Comparison of ENCODE assay signal across 11 cellular contexts in the genomic region with DNA sequence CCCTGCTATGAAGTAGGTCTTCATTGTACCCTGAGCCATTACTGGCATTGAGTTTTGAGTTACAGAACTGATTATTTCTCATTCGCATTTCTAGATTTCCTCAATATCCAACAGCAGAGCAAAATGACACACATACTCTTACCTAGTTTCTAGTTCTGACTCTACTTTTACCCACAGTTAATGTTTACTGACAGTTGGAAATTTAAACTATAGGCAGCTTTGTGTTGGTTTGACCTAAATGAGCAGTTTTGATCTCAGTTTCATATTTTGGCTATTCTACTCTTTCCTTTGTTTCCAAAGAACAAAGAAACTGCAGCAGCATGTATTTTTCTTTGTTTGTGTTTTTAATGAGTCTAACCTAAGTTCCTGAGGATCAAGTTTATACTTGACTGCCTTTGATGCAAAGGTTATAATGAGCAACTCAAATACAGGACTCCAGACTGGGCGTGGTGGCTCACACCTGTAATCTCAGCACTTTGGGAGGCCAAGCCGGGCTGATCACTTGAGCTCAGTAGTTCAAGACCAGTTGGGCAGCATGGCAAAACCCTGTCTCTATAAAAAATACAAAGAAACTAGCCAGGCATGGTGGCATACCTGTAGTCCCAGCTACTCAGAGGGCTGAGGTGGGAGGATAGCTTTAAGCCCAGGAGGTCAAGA. TPM values are rescaled to one million over a fixed set of nuclear protein-coding genes. Genes with fewer than 3 reads are reported as not detected.
DNase-seq lines count a peak whose midpoint lies in the region; ATAC-seq and TF ChIP-seq lines count a peak whose summit lies in the region.
"Had no signal": no experiment of that assay in that cellular context is flagged by ENCODE, and none has a peak within 500 bp of the region (broad histone marks: within the 10 kb centered on the region; RNA-seq: fewer than 3 reads in every experiment).

No MANE protein-coding gene starts in this region.

- H3K4me3 ChIP-seq in mucosa of descending colon (no peak overlapping the region), Peyer's patch (no peak overlapping the region), ascending aorta (no peak overlapping the region)
- H3K4me3 ChIP-seq: adrenal gland had no signal

- H3K27ac ChIP-seq in Peyer's patch (no peak overlapping the region), ascending aorta (no peak overlapping the region)
- H3K27ac ChIP-seq: adrenal gland had no signal

- no peaks in the 10 kb centered on the region for H3K4me1 ChIP-seq in mucosa of descending colon (ENCODE audit: low read depth)
- H3K4me1 ChIP-seq in Peyer's patch, result no peaks in the 10 kb centered on the region
- no peaks in the 10 kb centered on the region for H3K4me1 ChIP-seq in ascending aorta
- H3K4me1 ChIP-seq: adrenal gland had no signal

- no peak for TF ChIP-seq POLR2A in Peyer's patch (IDR thresholded peaks at IDR 0.05)

- intact Hi-C loops in mucosa of descending colon (cut with DNase I, micrococcal nuclease) (no loop called here), ascending aorta (cut with DNase I) (no loop called here)

- no peak for TF ChIP-seq CTCF in mucosa of descending colon (IDR thresholded peaks at IDR 0.05)
- TF ChIP-seq CTCF in Peyer's patch (IDR thresholded peaks at IDR 0.05), result no peak
- no peak for TF ChIP-seq CTCF in ascending aorta (IDR thresholded peaks at IDR 0.05)

- ATAC-seq in GM18868 (IDR thresholded peaks at IDR 0.05; ENCODE audit: unreplicated experiment) (peak; percentile 60), GM21737 (IDR thresholded peaks at IDR 0.05; ENCODE audit: unreplicated experiment) (peak; percentile 69), HG03460 (IDR thresholded peaks at IDR 0.05; ENCODE audit: unreplicated experiment) (peak; percentile 72), mucosa of descending colon (peak; percentile 64)
- ATAC-seq: Panc1, sciatic nerve had no signal

- DNase-seq in mucosa of descending colon (peak in 1 of 3 donors; percentile 16), NCI-H2171 treated with DMSO at 0.1 percent for 48 hours (lab: John Stamatoyannopoulos, UW) (no peak), Peyer's patch (no peak), ascending aorta (ENCODE audit: low spot score in 2 of 2) (no peak)
- DNase-seq: adrenal gland, NCI-H1930 had no signal

- no peaks in the 10 kb centered on the region for H3K27me3 ChIP-seq in Peyer's patch
- no peaks in the 10 kb centered on the region for H3K27me3 ChIP-seq in ascending aorta
- H3K27me3 ChIP-seq: adrenal gland had no signal

- H3K36me3 ChIP-seq in mucosa of descending colon (ENCODE audit: low read depth) (no peaks in the 10 kb centered on the region), Peyer's patch (no peaks in the 10 kb centered on the region), ascending aorta (no peaks in the 10 kb centered on the region)
- H3K36me3 ChIP-seq: adrenal gland had no signal

- H3K9me3 ChIP-seq in mucosa of descending colon (no peaks in the 10 kb centered on the region), Peyer's patch (no peaks in the 10 kb centered on the region), ascending aorta (no peaks in the 10 kb centered on the region)
- H3K9me3 ChIP-seq: adrenal gland had no signal

RNA-seq across cellular contexts. Expression of a gene that starts 30.4 kb away (rescaled TPM):
- 1 to 10 TPM; 1.8 to 3.1 (median 2.4) TPM for total RNA-seq in mucosa of descending colon
- total RNA-seq in Peyer's patch, result 10 to 100 TPM in 2 of 4 donors, 1 to 10 TPM in 2; 3.9 to 33.0 (median 9.5) TPM
- not detected for total RNA-seq in ascending aorta
